Comparison of ENCODE assay signal across 35 cellular contexts in genomic region chr7:4483851-4484250, GRCh38.
A peak's percentile ranks its signal among the peaks of the same experiment; 100 is the strongest.
DNase-seq lines count a peak whose midpoint lies in the region; ATAC-seq, FAIRE-seq and TF ChIP-seq lines count a peak whose summit lies in the region.
"Had no signal": no experiment of that assay in that cellular context is flagged by ENCODE, and none has a peak within 500 bp of the region (broad histone marks: within the 10 kb centered on the region; RNA-seq: fewer than 3 reads in every experiment).

No MANE protein-coding gene starts in this region.

- intact Hi-C loops in HepG2 (cut with micrococcal nuclease; ENCODE audit: unreplicated experiment) = no loop called here
- intact Hi-C loops in right lobe of liver (cut with DNase I) = no loop called here
- intact Hi-C loops in K562 (cut with micrococcal nuclease) = no loop called here
- intact Hi-C loops in activated CD4-positive, alpha-beta T cell treated with anti-CD3 and anti-CD28 coated beads, Interleukin-2, amount 10 ng/mL, durations not matched to agents 24 days and 14 days (cut with micrococcal nuclease) = no loop called here

- no peak overlapping the region for H3K4me3 Mint-ChIP-seq in activated CD4-positive, alpha-beta T cell treated with anti-CD3 and anti-CD28 coated beads, Interleukin-2, amount 10 ng/mL, durations not matched to agents 24 days and 14 days
- H3K4me3 Mint-ChIP-seq: B cell; CD14-positive monocyte; CD4-positive, alpha-beta memory T cell; CD4-positive, alpha-beta T cell; CD4-positive, CD25-positive, alpha-beta regulatory T cell; CD8-positive, alpha-beta memory T cell; CD8-positive, alpha-beta T cell had no signal

- BruUV-seq in HepG2 (replicated peaks; lab: Mats Ljungman, UMichigan) = no TSS peak
- no TSS peak for BruUV-seq in K562 (replicated peaks; lab: Mats Ljungman, UMichigan)

- H3K36me3 Mint-ChIP-seq in activated CD4-positive, alpha-beta T cell treated with anti-CD3 and anti-CD28 coated beads, Interleukin-2, amount 10 ng/mL, durations not matched to agents 24 days and 14 days (ENCODE audit: low read depth) = no peaks in the 10 kb centered on the region
- H3K36me3 Mint-ChIP-seq: CD14-positive monocyte; CD4-positive, CD25-positive, alpha-beta regulatory T cell; CD8-positive, alpha-beta memory T cell; CD8-positive, alpha-beta T cell had no signal

- H3K4me3 ChIP-seq in HepG2 (replicated peaks in 1 of 3; ENCODE audit: insufficient read depth in 1 of 3, low read depth in 2 of 3, low read length in 3 of 3) (no peak overlapping the region), right lobe of liver (no peak overlapping the region), K562 (no peak overlapping the region), smooth muscle cell (no peak overlapping the region)
- H3K4me3 ChIP-seq: A549; BLaER1; BLaER1 treated with 17β-estradiol and CSF1 and Interleukin-3, amounts not matched to agents 10 nM and 100 nM had no signal

- no peak overlapping the region for H3K9ac ChIP-seq in HepG2 (ENCODE audit: insufficient read depth, low read depth, low read length)
- no peak overlapping the region for H3K9ac ChIP-seq in K562 (ENCODE audit: insufficient read depth in 1 of 2, low read depth in 2 of 2, low read length in 2 of 2)
- no peak overlapping the region for H3K9ac ChIP-seq in smooth muscle cell (ENCODE audit: low read depth)
- H3K9ac ChIP-seq: BLaER1; BLaER1 treated with 17β-estradiol and CSF1 and Interleukin-3, amounts not matched to agents 10 nM and 100 nM had no signal

- H3K27me3 ChIP-seq in HepG2 (ENCODE audit: control insufficient read depth in 1 of 2, insufficient read depth in 2 of 2, low read length in 2 of 2) = no peaks in the 10 kb centered on the region
- no peaks in the 10 kb centered on the region for H3K27me3 ChIP-seq in right lobe of liver
- H3K27me3 ChIP-seq in K562 (ENCODE audit: control insufficient read depth in 2 of 2, insufficient read depth in 2 of 2, low read length in 2 of 2) = no peaks in the 10 kb centered on the region
- H3K27me3 ChIP-seq in smooth muscle cell (ENCODE audit: low read depth) = no peaks in the 10 kb centered on the region
- H3K27me3 ChIP-seq: BE2C; BLaER1; BLaER1 treated with 17β-estradiol and CSF1 and Interleukin-3, amounts not matched to agents 10 nM and 100 nM had no signal

- no peak for FAIRE-seq in HepG2 (lab: Jason Lieb, UNC)
- FAIRE-seq in K562 (lab: Jason Lieb, UNC) = no peak
- FAIRE-seq in urothelium cell line (lab: Jason Lieb, UNC) = peak; percentile 50
- FAIRE-seq: A204.1, A549, D721Med had no signal

- TF ChIP-seq RAD21 in HepG2 (CRISPR knock-in tag; IDR thresholded peaks at IDR 0.05) (no peak), K562 (CRISPR knock-in tag; conservative IDR thresholded peaks at IDR 0.05 in 1 of 2, IDR thresholded peaks at IDR 0.05 in 1 of 2) (no peak)

- H3K4me1 ChIP-seq in HepG2 (ENCODE audit: insufficient read depth, low read length) (no peaks in the 10 kb centered on the region), right lobe of liver (no peaks in the 10 kb centered on the region), K562 (replicated peaks in 1 of 2; ENCODE audit: control insufficient read depth in 2 of 2, insufficient read depth in 2 of 2, low read length in 2 of 2) (no peaks in the 10 kb centered on the region), smooth muscle cell (ENCODE audit: low read depth) (no peaks in the 10 kb centered on the region)
- H3K4me1 ChIP-seq: A549, BE2C, BLaER1, Caco-2 had no signal

- H4K20me1 ChIP-seq in HepG2 (ENCODE audit: insufficient read depth, low read length) (no peaks in the 10 kb centered on the region), K562 (replicated peaks; ENCODE audit: control insufficient read depth, insufficient read depth, low read length) (no peaks in the 10 kb centered on the region), smooth muscle cell (ENCODE audit: low read depth) (no peaks in the 10 kb centered on the region)
- H4K20me1 ChIP-seq: BLaER1; BLaER1 treated with 17β-estradiol and CSF1 and Interleukin-3, amounts not matched to agents 10 nM and 100 nM had no signal

- DNase-seq in HepG2 (ENCODE audit: low spot score) (no peak), right lobe of liver (no peak), K562 (ENCODE audit: extremely low read depth in 1 of 4, low spot score in 3 of 4) (no peak), urothelium cell line (ENCODE audit: low spot score) (no peak), smooth muscle cell (lab: John Stamatoyannopoulos, UW; ENCODE audit: unreplicated experiment) (no peak)
- DNase-seq in activated CD4-positive, alpha-beta T cell treated with anti-CD3 and anti-CD28 coated beads, Interleukin-2, amount 10 ng/mL, durations not matched to agents 24 days and 14 days = no peak
- DNase-seq: 8988T; ACHN; AML-193; BE2C; C1 segment of cervical spinal cord; Caco-2; Calu3; CD4-positive, alpha-beta memory T cell; CD4-positive, alpha-beta T cell; CD4-positive, CD25-positive, alpha-beta regulatory T cell; CD8-positive, alpha-beta memory T cell; CD8-positive, alpha-beta T cell; COR-L47; DMS 273 treated with DMSO at 0.1 percent for 48 hours; DMS153; DMS53; DMS79; DMS79 treated with DMSO at 0.1 percent for 48 hours; DND-41; EL had no signal

- H3K4me2 ChIP-seq in HepG2 (ENCODE audit: low read depth, low read length) (no peak overlapping the region), K562 (ENCODE audit: insufficient read depth, low read length) (no peak overlapping the region), smooth muscle cell (no peak overlapping the region)
- H3K4me2 ChIP-seq: A549; BLaER1; BLaER1 treated with 17β-estradiol and CSF1 and Interleukin-3, amounts not matched to agents 10 nM and 100 nM had no signal

- CTCF ChIA-PET in HepG2 (lab: Yijun Ruan, JAX; ENCODE audit: low intra/inter-chr PET ratio, low total read pairs) (no interaction called here), K562 (lab: Yijun Ruan, JAX; ENCODE audit: low intra/inter-chr PET ratio) (no interaction called here)

- 100% methylated on average over 1 of the region's 1 CpG for WGBS in HepG2 (ENCODE audit: low lambda C conversion rate)
- 88% methylated on average over 1 of the region's 1 CpG for WGBS in right lobe of liver (ENCODE audit: insufficient coverage, low coverage, low lambda C conversion rate, missing lambda C conversion rate)
- 0% methylated on average over 1 of the region's 1 CpG for WGBS in K562 (ENCODE audit: insufficient coverage, low coverage, missing lambda C conversion rate)
- 91% methylated on average over 1 of the region's 1 CpG for WGBS in smooth muscle cell (ENCODE audit: low lambda C conversion rate)

- H3K9me1 ChIP-seq in K562 (ENCODE audit: control insufficient read depth, insufficient read depth, low read length) = no peaks in the 10 kb centered on the region

- H3K36me3 ChIP-seq in HepG2 (replicated peaks in 1 of 2; ENCODE audit: control insufficient read depth in 1 of 2, insufficient read depth in 2 of 2, low read length in 2 of 2) = no peaks in the 10 kb centered on the region
- no peaks in the 10 kb centered on the region for H3K36me3 ChIP-seq in right lobe of liver
- no peaks in the 10 kb centered on the region for H3K36me3 ChIP-seq in K562 (ENCODE audit: control insufficient read depth, insufficient read depth, low read length)
- no peaks in the 10 kb centered on the region for H3K36me3 ChIP-seq in smooth muscle cell (ENCODE audit: low read depth)
- H3K36me3 ChIP-seq: BE2C; BLaER1; BLaER1 treated with 17β-estradiol and CSF1 and Interleukin-3, amounts not matched to agents 10 nM and 100 nM had no signal

- H3K79me2 ChIP-seq in HepG2 (ENCODE audit: insufficient read depth, low read length) (no peaks in the 10 kb centered on the region), K562 (ENCODE audit: control insufficient read depth, insufficient read depth, low read length) (no peaks in the 10 kb centered on the region), smooth muscle cell (ENCODE audit: low read depth) (no peaks in the 10 kb centered on the region)

- no peaks in the 10 kb centered on the region for H3F3A ChIP-seq in smooth muscle cell (ENCODE audit: low read depth)

- in situ Hi-C loops in HepG2 (cut with HindIII; ENCODE audit: extremely low pct_ligation_motif_present, low pct_unique_long_range_greater_than_20kb) (no loop called here), K562 (cut with MboI) (no loop called here)

- ATAC-seq in HepG2 (no peak), right lobe of liver (no peak), K562 (no peak)
- ATAC-seq: A549; CD8-positive, alpha-beta T cell had no signal

- peaks cover 20% of the 10 kb centered on the region for H3K9me3 ChIP-seq in HepG2 (ENCODE audit: low read length)
- H3K9me3 ChIP-seq in right lobe of liver = no peaks in the 10 kb centered on the region
- no peaks in the 10 kb centered on the region; the same call in 1 of the 2 replicates for H3K9me3 ChIP-seq in K562 (replicated peaks; ENCODE audit: control insufficient read depth, insufficient read depth, low read depth, low read length)
- no peaks in the 10 kb centered on the region for H3K9me3 ChIP-seq in smooth muscle cell (replicated peaks; ENCODE audit: low read depth)
- H3K9me3 ChIP-seq: BE2C had no signal

- no peak for TF ChIP-seq CTCF in HepG2 (CRISPR knock-in tag; IDR thresholded peaks at IDR 0.05)
- no peak for TF ChIP-seq CTCF in right lobe of liver (IDR thresholded peaks at IDR 0.05)
- no peak for TF ChIP-seq CTCF in K562 (IDR thresholded peaks at IDR 0.05 in 2 of 3, conservative IDR thresholded peaks at IDR 0.05 in 1 of 3; ENCODE audit: insufficient read depth in 2 of 3, low read depth in 1 of 3, low read length in 3 of 3)
- TF ChIP-seq CTCF in smooth muscle cell (IDR thresholded peaks at IDR 0.05; ENCODE audit: borderline replicate concordance, insufficient read depth, poor library complexity, severe bottlenecking) = no peak

- TF ChIP-seq POLR2A in HepG2 (IDR thresholded peaks at IDR 0.05; ENCODE audit: insufficient read depth in 1 of 2, low read depth in 2 of 2, low read length in 2 of 2) = no peak
- TF ChIP-seq POLR2A in right lobe of liver (IDR thresholded peaks at IDR 0.05) = no peak
- no peak for TF ChIP-seq POLR2A in K562 (conservative IDR thresholded peaks at IDR 0.05)

- POLR2A ChIA-PET in HepG2 (lab: Yijun Ruan, JAX) (no interaction called here), K562 (lab: Yijun Ruan, JAX) (no interaction called here)

- H2AFZ ChIP-seq in HepG2 (ENCODE audit: low read length) (no peak overlapping the region), K562 (ENCODE audit: low read depth, low read length) (no peak overlapping the region), smooth muscle cell (ENCODE audit: low read depth) (no peak overlapping the region)

- H3K27ac ChIP-seq in HepG2 (ENCODE audit: extremely low read length, insufficient read depth, low read length) (no peak overlapping the region), right lobe of liver (no peak overlapping the region), K562 (ENCODE audit: extremely low read depth, low read depth, low read length) (no peak overlapping the region), smooth muscle cell (ENCODE audit: low read depth) (no peak overlapping the region)
- H3K27ac ChIP-seq: 22Rv1; A549; BLaER1; BLaER1 treated with 17β-estradiol and CSF1 and Interleukin-3, amounts not matched to agents 10 nM and 100 nM; C4-2B had no signal

- no peak for TF ChIP-seq EP300 in HepG2 (IDR thresholded peaks at IDR 0.05; ENCODE audit: low read depth in 2 of 2, low read length in 2 of 2)
- TF ChIP-seq EP300 in HepG2 (CRISPR knock-in tag; IDR thresholded peaks at IDR 0.05; ENCODE audit: borderline replicate concordance) = no peak
- TF ChIP-seq EP300 in K562 (IDR thresholded peaks at IDR 0.05; ENCODE audit: low read length) = no peak

- H3K27me3 Mint-ChIP-seq in activated CD4-positive, alpha-beta T cell treated with anti-CD3 and anti-CD28 coated beads, Interleukin-2, amount 10 ng/mL, durations not matched to agents 24 days and 14 days = no peaks in the 10 kb centered on the region
- H3K27me3 Mint-ChIP-seq: B cell; CD4-positive, CD25-positive, alpha-beta regulatory T cell had no signal

- no peak overlapping the region for H3K27ac Mint-ChIP-seq in activated CD4-positive, alpha-beta T cell treated with anti-CD3 and anti-CD28 coated beads, Interleukin-2, amount 10 ng/mL, durations not matched to agents 24 days and 14 days
- H3K27ac Mint-ChIP-seq: B cell; CD14-positive monocyte; CD4-positive, alpha-beta memory T cell; CD4-positive, alpha-beta T cell; CD4-positive, CD25-positive, alpha-beta regulatory T cell; CD8-positive, alpha-beta T cell had no signal

- peaks cover 7% of the 10 kb centered on the region for H3K9me3 Mint-ChIP-seq in activated CD4-positive, alpha-beta T cell treated with anti-CD3 and anti-CD28 coated beads, Interleukin-2, amount 10 ng/mL, durations not matched to agents 24 days and 14 days

- no peaks in the 10 kb centered on the region for H3K4me1 Mint-ChIP-seq in activated CD4-positive, alpha-beta T cell treated with anti-CD3 and anti-CD28 coated beads, Interleukin-2, amount 10 ng/mL, durations not matched to agents 24 days and 14 days
- H3K4me1 Mint-ChIP-seq: B cell; CD14-positive monocyte; CD4-positive, alpha-beta memory T cell; CD8-positive, alpha-beta memory T cell had no signal

Comparison
In these comparisons a context has a peak if more than half of its experiments do, and no peak if none do; other contexts are left out.
1. Of the 241 proteins assayed by ChIP-seq in both HepG2 and K562: peak only in HepG2: none; only in K562: CBX5; in both: ZNF124; in neither: 239.